In genomic region chr9:91089405-91090131, GRCh38 we compare ENCODE assay signal across 8 cellular contexts.
DNase-seq lines count a peak whose midpoint lies in the region; ATAC-seq, FAIRE-seq and TF ChIP-seq lines count a peak whose summit lies in the region.

No MANE protein-coding gene starts in this region.

- H3K4me3 ChIP-seq in right atrium auricular region, result no peak overlapping the region
- H3K4me3 ChIP-seq in testis, result no peak overlapping the region

- no peak for FAIRE-seq in D721Med (lab: Jason Lieb, UNC)

- 50 to 64% methylated on average over 6 of the region's 6 CpGs for WGBS in testis, 2 donors

- no peaks in the 10 kb centered on the region for H3K27me3 ChIP-seq in right atrium auricular region
- H3K27me3 ChIP-seq in testis, result no peaks in the 10 kb centered on the region

- no peak for DNase-seq in D721Med (ENCODE audit: insufficient read length, low spot score)
- peak; percentile 61 for DNase-seq in HT1080 (ENCODE audit: low read depth)
- peak; percentile 54 for DNase-seq in activated CD8-positive, alpha-beta T cell treated with anti-CD3 and anti-CD28 coated beads, Interleukin-2, amount 10 ng/mL, durations not matched to agents 7 days and 5 days
- no peak for DNase-seq in right atrium auricular region (ENCODE audit: low spot score)
- DNase-seq in testis, result peak; percentile 51
- no peak for DNase-seq in NCI-H774 (lab: John Stamatoyannopoulos, UW)

- H3K36me3 Mint-ChIP-seq in activated CD8-positive, alpha-beta T cell treated with anti-CD3 and anti-CD28 coated beads, Interleukin-2, amount 10 ng/mL, durations not matched to agents 7 days and 5 days (ENCODE audit: low read depth), result peaks cover 35% of the 10 kb centered on the region

- ATAC-seq in activated CD8-positive, alpha-beta T cell treated with anti-CD3 and anti-CD28 coated beads, Interleukin-2, amount 10 ng/mL, durations not matched to agents 7 days and 5 days, result no peak
- no peak for ATAC-seq in HG02981 (IDR thresholded peaks at IDR 0.05; ENCODE audit: unreplicated experiment)
- no peak for ATAC-seq in activated CD4-positive, CD25-positive, alpha-beta regulatory T cell treated with anti-CD3 and anti-CD28 coated beads, Interleukin-2, amount 50 U/mL, for 24 hours

- H3K4me1 Mint-ChIP-seq in activated CD8-positive, alpha-beta T cell treated with anti-CD3 and anti-CD28 coated beads, Interleukin-2, amount 10 ng/mL, durations not matched to agents 7 days and 5 days (ENCODE audit: low read depth), result peaks cover 38% of the 10 kb centered on the region

- peaks cover 2% of the 10 kb centered on the region for H3K9me3 Mint-ChIP-seq in activated CD8-positive, alpha-beta T cell treated with anti-CD3 and anti-CD28 coated beads, Interleukin-2, amount 10 ng/mL, durations not matched to agents 7 days and 5 days (ENCODE audit: insufficient read depth)

- no peak overlapping the region for H3K4me3 Mint-ChIP-seq in activated CD8-positive, alpha-beta T cell treated with anti-CD3 and anti-CD28 coated beads, Interleukin-2, amount 10 ng/mL, durations not matched to agents 7 days and 5 days

- no peaks in the 10 kb centered on the region for H3K27me3 Mint-ChIP-seq in activated CD8-positive, alpha-beta T cell treated with anti-CD3 and anti-CD28 coated beads, Interleukin-2, amount 10 ng/mL, durations not matched to agents 7 days and 5 days (ENCODE audit: low read depth)

- CTCF ChIA-PET in activated CD8-positive, alpha-beta T cell treated with anti-CD3 and anti-CD28 coated beads, Interleukin-2, amount 10 ng/mL, durations not matched to agents 7 days and 5 days (lab: Charles Lee), result interaction anchor here (0.6 to 2.8 kb wide), 34 partner anchors 9 to 343 kb away, joined by 3 to 31 read pairs (median 6); partner anchors contain the start of gene NFIL3

- POLR2A ChIA-PET in activated CD8-positive, alpha-beta T cell treated with anti-CD3 and anti-CD28 coated beads, Interleukin-2, amount 10 ng/mL, durations not matched to agents 7 days and 5 days (lab: Charles Lee), result interaction anchor here (0.6 to 1.1 kb wide), 4 partner anchors 10 to 88 kb away, joined by 3 to 5 read pairs (median 4); no protein-coding TSS in a partner anchor

- H3K4me1 ChIP-seq in right atrium auricular region (no peaks in the 10 kb centered on the region), testis (no peaks in the 10 kb centered on the region)

- TF ChIP-seq POLR2A in testis (IDR thresholded peaks at IDR 0.05), result no peak

- H3K36me3 ChIP-seq in right atrium auricular region (no peaks in the 10 kb centered on the region), testis (ENCODE audit: low read depth, missing control alignments) (no peaks in the 10 kb centered on the region)

- TF ChIP-seq CTCF in D721Med (IDR thresholded peaks at IDR 0.05; ENCODE audit: insufficient read depth, missing control alignments), result peak; percentile 4
- TF ChIP-seq CTCF in right atrium auricular region (IDR thresholded peaks at IDR 0.05), result peak; percentile 17 to 65
- no peak for TF ChIP-seq CTCF in testis (IDR thresholded peaks at IDR 0.05)

- H3K9me3 ChIP-seq in right atrium auricular region (peaks cover 0 to 15% of the 10 kb centered on the region in 2 donors), testis (no peaks in the 10 kb centered on the region)

- H3K27ac ChIP-seq in right atrium auricular region (no peak overlapping the region), testis (no peak overlapping the region)

- H3K27ac Mint-ChIP-seq in activated CD8-positive, alpha-beta T cell treated with anti-CD3 and anti-CD28 coated beads, Interleukin-2, amount 10 ng/mL, durations not matched to agents 7 days and 5 days, result peak overlapping the region; percentile 48

- intact Hi-C loops in testis (cut with DNase I; ENCODE audit: low total_unique reads), result no loop called here

Comparison
In these comparisons a context has a peak if more than half of its experiments do, and no peak if none do; other contexts are left out.
1. DNase-seq: peak in HT1080 (single experiment), activated CD8-positive, alpha-beta T cell treated with anti-CD3 and anti-CD28 coated beads, Interleukin-2, amount 10 ng/mL, durations not matched to agents 7 days and 5 days (single experiment) and testis (single experiment); none in D721Med (single experiment), right atrium auricular region (single experiment) and NCI-H774 (single experiment).
2. CTCF ChIP-seq: peak in D721Med (single experiment) and right atrium auricular region (2 of 2); none in testis (0 of 3).